Comparison of ENCODE assay signal across 8 cellular contexts in the genomic region with DNA sequence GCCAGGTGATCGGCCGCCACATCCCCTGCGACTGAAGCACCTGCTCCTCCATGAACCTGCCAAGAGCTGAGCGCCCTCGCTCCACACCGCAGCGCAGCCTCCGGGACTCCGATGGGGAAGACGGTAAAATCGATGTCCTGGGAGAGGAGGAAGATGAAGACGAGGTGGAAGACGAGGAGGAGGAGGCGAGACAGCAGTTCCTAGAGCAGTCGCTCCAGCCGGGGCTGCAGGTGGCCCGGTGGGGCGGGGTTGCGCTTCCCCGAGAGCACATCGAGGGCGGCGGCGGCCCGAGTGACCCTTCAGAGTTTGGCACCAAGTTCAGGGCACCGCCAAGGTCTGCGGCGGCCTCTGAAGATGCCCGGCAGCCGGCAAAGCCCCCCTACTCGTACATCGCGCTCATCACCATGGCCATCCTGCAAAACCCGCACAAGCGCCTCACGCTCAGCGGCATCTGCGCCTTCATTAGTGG. TPM values are rescaled to one million over a fixed set of nuclear protein-coding genes. Genes with fewer than 3 reads are reported as not detected.
"Had no signal": no experiment of that assay in that cellular context is flagged by ENCODE, and none has a peak within 500 bp of the region (broad histone marks: within the 10 kb centered on the region; RNA-seq: fewer than 3 reads in every experiment).

A gene (plus strand): TSS at position 51 of the 469 bp plus-strand sequence. CDS start 0 bp downstream, at position 51.

RNA-seq across cellular contexts. Expression of the gene that starts here (rescaled TPM):
- total RNA-seq: epithelial cell of proximal tubule, fibroblast of lung, foreskin keratinocyte, hepatocyte, prostate gland, right atrium auricular region, thoracic aorta, urinary bladder had no signal
